11 cellular contexts compared by ENCODE assay signal in the genomic region with DNA sequence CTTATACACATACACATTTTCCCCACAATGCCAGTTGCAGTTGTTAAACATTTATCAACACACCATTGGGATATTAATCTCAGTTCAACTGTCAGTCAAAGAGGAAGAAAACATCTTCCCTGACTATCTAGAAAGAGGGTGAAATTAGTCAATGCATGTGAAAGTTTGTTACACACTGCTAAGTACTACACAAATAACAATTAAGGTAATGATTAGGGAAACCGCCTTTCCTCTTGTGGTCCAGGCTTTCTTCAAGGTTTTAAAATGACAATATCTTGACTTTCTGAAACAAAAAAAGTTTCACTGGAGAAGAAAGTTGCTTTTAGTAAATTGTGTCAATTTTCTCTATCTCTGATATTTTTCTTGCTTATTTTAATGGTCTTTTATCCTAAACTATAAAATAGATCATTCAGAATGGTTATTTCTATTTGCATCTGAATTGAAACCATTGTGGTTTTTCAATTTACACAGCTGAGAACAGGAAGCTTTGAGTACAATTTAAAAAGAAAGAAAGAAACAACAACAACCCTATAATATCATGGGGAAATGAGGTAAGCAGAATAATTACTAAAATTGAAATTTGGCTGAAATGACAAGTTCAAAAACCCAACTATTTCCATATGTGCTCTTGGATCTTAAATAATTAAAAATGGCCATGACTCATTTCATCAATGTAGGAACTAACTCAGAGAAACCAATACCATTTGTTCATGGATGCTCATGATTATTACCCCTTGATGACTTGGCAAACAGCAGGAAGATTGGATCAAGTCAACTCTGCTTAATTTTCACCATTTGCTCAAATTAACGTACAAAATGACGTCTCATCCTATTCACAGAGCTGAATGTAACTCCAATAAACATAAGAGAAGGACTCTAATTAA.
DNase-seq lines count a peak whose midpoint lies in the region; ATAC-seq lines count a peak whose summit lies in the region.
"Had no signal": no experiment of that assay in that cellular context is flagged by ENCODE, and none has a peak within 500 bp of the region (broad histone marks: within the 10 kb centered on the region; RNA-seq: fewer than 3 reads in every experiment).

No MANE protein-coding gene starts in this region.

- ATAC-seq in GM18502 (IDR thresholded peaks at IDR 0.05; ENCODE audit: poor library complexity, unreplicated experiment): peak; percentile 98
- peak; percentile 97 for ATAC-seq in GM19455 (IDR thresholded peaks at IDR 0.05; ENCODE audit: unreplicated experiment)
- peak; percentile 94 for ATAC-seq in HG02798 (IDR thresholded peaks at IDR 0.05; ENCODE audit: poor library complexity, unreplicated experiment)
- peak; percentile 98 for ATAC-seq in HG03442 (IDR thresholded peaks at IDR 0.05; ENCODE audit: unreplicated experiment)
- ATAC-seq: naive thymus-derived CD8-positive, alpha-beta T cell; T-helper 17 cell had no signal

- DNase-seq in SHP77 treated with DMSO at 0.1 percent for 48 hours (lab: John Stamatoyannopoulos, UW) (no peak), SW480 (ENCODE audit: low spot score) (no peak), epidermal melanocyte (ENCODE audit: insufficient read length, low spot score) (no peak), GDM1 (lab: John Stamatoyannopoulos, UW) (no peak)
- DNase-seq: cortex of kidney; naive thymus-derived CD8-positive, alpha-beta T cell; T-helper 17 cell had no signal
